19 cellular contexts compared by ENCODE assay signal in the genomic region with DNA sequence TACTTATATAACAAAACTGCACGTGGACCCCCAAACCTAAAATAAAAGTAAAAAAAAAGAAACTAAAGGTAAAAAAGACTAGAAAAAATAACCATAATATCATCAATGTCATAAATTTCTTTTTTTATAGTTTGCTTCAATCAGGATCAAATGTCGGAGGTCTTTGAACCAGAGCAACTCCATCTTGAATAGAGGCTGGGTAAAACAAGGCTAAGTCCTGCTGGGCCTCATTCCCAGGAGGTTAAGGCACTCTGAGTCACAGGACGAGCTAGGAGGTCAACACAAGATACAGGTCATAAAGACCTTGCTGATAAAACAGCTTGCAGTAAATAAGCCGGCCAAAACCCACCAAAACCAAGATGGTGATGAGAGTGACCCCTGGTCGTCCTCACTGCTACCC. TPM values are rescaled to one million over a fixed set of nuclear protein-coding genes. Genes with fewer than 3 reads are reported as not detected.
DNase-seq lines count a peak whose midpoint lies in the region; ATAC-seq, FAIRE-seq and TF ChIP-seq lines count a peak whose summit lies in the region.
"Had no signal": no experiment of that assay in that cellular context is flagged by ENCODE, and none has a peak within 500 bp of the region (broad histone marks: within the 10 kb centered on the region; RNA-seq: fewer than 3 reads in every experiment).

No MANE protein-coding gene starts in this region.

- no peak overlapping the region for H2AFZ ChIP-seq in endothelial cell of umbilical vein (ENCODE audit: low read depth, low read length)
- H2AFZ ChIP-seq: GM23248 had no signal

- no peaks in the 10 kb centered on the region for H3K9me1 ChIP-seq in endothelial cell of umbilical vein (replicated peaks; ENCODE audit: control insufficient read depth, extremely low read depth, insufficient read depth, low read length)

- ATAC-seq in HG03097 (IDR thresholded peaks at IDR 0.05; ENCODE audit: low FRiP score, unreplicated experiment), result no peak
- no peak for ATAC-seq in upper lobe of left lung (ENCODE audit: low FRiP score in 2 of 2)
- ATAC-seq: CD8-positive, alpha-beta T cell; HCT116 had no signal

- TF ChIP-seq POLR2A in endothelial cell of umbilical vein (IDR thresholded peaks at IDR 0.05; ENCODE audit: low read depth, low read length) (no peak), upper lobe of left lung (IDR thresholded peaks at IDR 0.05) (no peak)

- 94 to 96% methylated on average over 5 of the region's 5 CpGs for WGBS in upper lobe of left lung, 2 donors

- FAIRE-seq in GM19239 (lab: Jason Lieb, UNC) (peak; percentile 18), endothelial cell of umbilical vein (lab: Jason Lieb, UNC) (peak; percentile 33)
- FAIRE-seq: D721Med, G401.6, GM12892, H54 had no signal

- no peak for DNase-seq in GM19239 (ENCODE audit: insufficient read length, low spot score)
- no peak for DNase-seq in ascending aorta (ENCODE audit: low spot score in 2 of 2)
- no peak for DNase-seq in endothelial cell of umbilical vein (ENCODE audit: low read depth, low spot score)
- DNase-seq in nephron progenitor cell, result no peak
- no peak for DNase-seq in HUDEP-2 (lab: John Stamatoyannopoulos, UW; ENCODE audit: unreplicated experiment in 76 of 76)
- DNase-seq in upper lobe of left lung, result no peak
- DNase-seq: CD8-positive, alpha-beta T cell; COR-L47; DMS153; DMS79 treated with DMSO at 0.1 percent for 48 hours; EL; GM23248 had no signal

- no TSS peak for BruUV-seq in endothelial cell of umbilical vein (replicated peaks; lab: Mats Ljungman, UMichigan)

- H4K20me1 ChIP-seq in endothelial cell of umbilical vein (replicated peaks; ENCODE audit: control insufficient read depth, extremely low read depth, insufficient read depth, low read length), result no peaks in the 10 kb centered on the region

- dilution Hi-C loops in endothelial cell of umbilical vein (cut with MboI; ENCODE audit: extremely low pct_ligation_motif_present, low sequenced_read_pairs), result no loop called here

- no peak overlapping the region for H3K4me2 ChIP-seq in endothelial cell of umbilical vein (ENCODE audit: insufficient read depth, low read length)

- H3K4me3 Mint-ChIP-seq in nephron progenitor cell, result no peak overlapping the region
- H3K4me3 Mint-ChIP-seq: CD14-positive monocyte; CD8-positive, alpha-beta T cell had no signal

- peak overlapping the region; percentile 66 for H3K27ac Mint-ChIP-seq in nephron progenitor cell
- H3K27ac Mint-ChIP-seq: CD8-positive, alpha-beta T cell had no signal

- no peak overlapping the region for H3K9ac ChIP-seq in endothelial cell of umbilical vein (replicated peaks; ENCODE audit: extremely low read depth, insufficient read depth, low read length)
- H3K9ac ChIP-seq: GM23248 had no signal

- no peaks in the 10 kb centered on the region for H3K27me3 ChIP-seq in ascending aorta
- H3K27me3 ChIP-seq in endothelial cell of umbilical vein (ENCODE audit: control insufficient read depth in 2 of 2, insufficient read depth in 2 of 2, low read length in 2 of 2), result no peaks in the 10 kb centered on the region
- H3K27me3 ChIP-seq in upper lobe of left lung, result no peaks in the 10 kb centered on the region

- no peaks in the 10 kb centered on the region for H3K79me2 ChIP-seq in endothelial cell of umbilical vein (ENCODE audit: control insufficient read depth, insufficient read depth, low read length)

- POLR2A ChIA-PET in endothelial cell of umbilical vein (lab: Charles Lee), result no interaction called here

- H3K9me3 Mint-ChIP-seq in nephron progenitor cell, result no peaks in the 10 kb centered on the region
- H3K9me3 Mint-ChIP-seq: CD8-positive, alpha-beta T cell had no signal

- no peaks in the 10 kb centered on the region for H3K36me3 ChIP-seq in ascending aorta
- H3K36me3 ChIP-seq in endothelial cell of umbilical vein (ENCODE audit: control insufficient read depth in 2 of 2, extremely low read depth in 1 of 2, insufficient read depth in 2 of 2, low read length in 2 of 2), result no peaks in the 10 kb centered on the region
- H3K36me3 ChIP-seq in upper lobe of left lung, result no peaks in the 10 kb centered on the region

- H3K9me3 ChIP-seq in ascending aorta (no peaks in the 10 kb centered on the region), endothelial cell of umbilical vein (replicated peaks; ENCODE audit: control insufficient read depth, insufficient read depth, low read length) (no peaks in the 10 kb centered on the region), upper lobe of left lung (no peaks in the 10 kb centered on the region)

- H3K4me1 Mint-ChIP-seq in nephron progenitor cell, result peaks cover 22% of the 10 kb centered on the region

- TF ChIP-seq CTCF in ascending aorta (IDR thresholded peaks at IDR 0.05), result no peak
- no peak for TF ChIP-seq CTCF in endothelial cell of umbilical vein (IDR thresholded peaks at IDR 0.05; ENCODE audit: extremely low read depth in 1 of 2, insufficient read depth in 1 of 2, low read depth in 1 of 2, low read length in 2 of 2)
- TF ChIP-seq CTCF in nephron progenitor cell (IDR thresholded peaks at IDR 0.05), result no peak
- no peak for TF ChIP-seq CTCF in upper lobe of left lung (IDR thresholded peaks at IDR 0.05)

- H3K27ac ChIP-seq in ascending aorta (peak overlapping the region; percentile 36 to 59), endothelial cell of umbilical vein (ENCODE audit: insufficient read depth, low read depth, low read length) (no peak overlapping the region), upper lobe of left lung (no peak overlapping the region)
- H3K27ac ChIP-seq: GM23248 had no signal

- intact Hi-C loops in ascending aorta (cut with DNase I) (no loop called here), endothelial cell of umbilical vein (cut with micrococcal nuclease) (loop anchor here (10.0 kb wide), 1 partner anchor 832 kb away; no protein-coding TSS in a partner anchor)

- CTCF ChIA-PET in endothelial cell of umbilical vein (lab: Charles Lee), result interaction anchor here (1.5 to 2.2 kb wide), 2 partner anchors 13 to 270 kb away, joined by 3 to 7 read pairs; no protein-coding TSS in a partner anchor

- H3K36me3 Mint-ChIP-seq in nephron progenitor cell (ENCODE audit: low read depth), result no peaks in the 10 kb centered on the region
- H3K36me3 Mint-ChIP-seq: CD14-positive monocyte; CD8-positive, alpha-beta T cell had no signal

- TF ChIP-seq EP300 in upper lobe of left lung (IDR thresholded peaks at IDR 0.05), result no peak

- H3K4me3 ChIP-seq in ascending aorta, result no peak overlapping the region
- no peak overlapping the region for H3K4me3 ChIP-seq in endothelial cell of umbilical vein (replicated peaks in 1 of 3; ENCODE audit: insufficient read depth in 1 of 3, low read depth in 1 of 3, low read length in 3 of 3)
- H3K4me3 ChIP-seq in upper lobe of left lung, result no peak overlapping the region
- H3K4me3 ChIP-seq: GM23248 had no signal

- peaks cover 9% of the 10 kb centered on the region for H3K27me3 Mint-ChIP-seq in nephron progenitor cell (ENCODE audit: low read depth, poor library complexity)

- H3K4me1 ChIP-seq in ascending aorta, result peaks cover 4 to 8% of the 10 kb centered on the region in 2 donors
- no peaks in the 10 kb centered on the region for H3K4me1 ChIP-seq in endothelial cell of umbilical vein (ENCODE audit: control insufficient read depth, extremely low read depth, insufficient read depth, low read length)
- peaks cover under 1 to 14% (median 8%) of the 10 kb centered on the region in 4 donors for H3K4me1 ChIP-seq in upper lobe of left lung

TF ChIP-seq in endothelial cell of umbilical vein, 7 proteins besides CTCF, POLR2A, EP300 and RAD21:
- TF ChIP-seq EZH2 (IDR thresholded peaks at IDR 0.05; ENCODE audit: borderline replicate concordance, low read depth, low read length, severe bottlenecking), result no peak
- TF ChIP-seq MYC (IDR thresholded peaks at IDR 0.05; ENCODE audit: low read depth, low read length), result no peak
- no peak for TF ChIP-seq POLR2AphosphoS5 (IDR thresholded peaks at IDR 0.05; ENCODE audit: insufficient read depth, low read depth, low read length)
- no peak for TF ChIP-seq GATA2 (IDR thresholded peaks at IDR 0.05; ENCODE audit: insufficient read depth, insufficient read length, low read depth, low read length)
- TF ChIP-seq, protein P1, sequence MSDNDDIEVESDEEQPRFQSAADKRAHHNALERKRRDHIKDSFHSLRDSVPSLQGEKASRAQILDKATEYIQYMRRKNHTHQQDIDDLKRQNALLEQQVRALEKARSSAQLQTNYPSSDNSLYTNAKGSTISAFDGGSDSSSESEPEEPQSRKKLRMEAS (IDR thresholded peaks at IDR 0.05; ENCODE audit: insufficient read depth, insufficient read length), result no peak
- no peak for TF ChIP-seq FOS (IDR thresholded peaks at IDR 0.05; ENCODE audit: borderline replicate concordance, insufficient read depth, low read length)
- TF ChIP-seq JUN (IDR thresholded peaks at IDR 0.05; ENCODE audit: borderline replicate concordance, insufficient read depth, insufficient read length, low read depth), result no peak

RNA-seq across cellular contexts. Expression of a gene that starts 24.0 kb away (rescaled TPM):
- total RNA-seq in ascending aorta (2,079 TPM), endothelial cell of umbilical vein (2,923 and 2,993 TPM in 2 replicates), upper lobe of left lung (1,000 to 10,000 TPM; 1,931 to 4,546 (median 2,844) TPM)
- 2,609 and 4,330 TPM in 2 replicates for polyA plus RNA-seq in endothelial cell of umbilical vein
- polyA plus RNA-seq in endothelial cell of umbilical vein (2011; cell fraction: cytosol; rRNA removed), result 5,317 and 5,445 TPM in 2 replicates
- 1,147 and 1,337 TPM in 2 replicates for polyA plus RNA-seq in endothelial cell of umbilical vein (2011; cell fraction: nucleus; rRNA removed)
- polyA plus RNA-seq in endothelial cell of umbilical vein (2012), result 3,997 and 5,832 TPM in 2 replicates
- polyA minus RNA-seq in endothelial cell of umbilical vein, result 1,207 and 1,277 TPM in 2 replicates
- 730 TPM for polyA minus RNA-seq in endothelial cell of umbilical vein (2011; cell fraction: cytosol; rRNA and poly(A)+ RNA removed)
- polyA minus RNA-seq in endothelial cell of umbilical vein (2011; cell fraction: nucleus; rRNA and poly(A)+ RNA removed), result 313 and 319 TPM in 2 replicates

Comparison
In these comparisons a context has a peak if more than half of its experiments do, and no peak if none do; other contexts are left out.
1. H3K27ac ChIP-seq: peak in ascending aorta (2 of 2); none in endothelial cell of umbilical vein (single experiment) and upper lobe of left lung (0 of 4).